ENCODE assay signal across 20 cellular contexts in genomic region chr3:5389057-5389456, GRCh38.
A peak's percentile ranks its signal among the peaks of the same experiment; 100 is the strongest.
DNase-seq lines count a peak whose midpoint lies in the region; ATAC-seq, FAIRE-seq and TF ChIP-seq lines count a peak whose summit lies in the region.
"Had no signal": no experiment of that assay in that cellular context is flagged by ENCODE, and none has a peak within 500 bp of the region (broad histone marks: within the 10 kb centered on the region; RNA-seq: fewer than 3 reads in every experiment).

No MANE protein-coding gene starts in this region.

- H3K27ac ChIP-seq in K562 (ENCODE audit: extremely low read depth, low read depth, low read length) (no peak overlapping the region), endodermal cell (ENCODE audit: low read depth, low read length) (no peak overlapping the region)
- H3K27ac ChIP-seq: parathyroid adenoma, SK-N-MC, skin epidermis had no signal

- H3K4me3 Mint-ChIP-seq in endodermal cell, result no peak overlapping the region
- H3K4me3 Mint-ChIP-seq: effector memory CD8-positive, alpha-beta T cell; natural killer cell had no signal

- H2AFZ ChIP-seq in K562 (ENCODE audit: low read depth, low read length), result no peak overlapping the region
- H2AFZ ChIP-seq: parathyroid adenoma had no signal

- TF ChIP-seq POLR2A in K562 (conservative IDR thresholded peaks at IDR 0.05), result no peak

- FAIRE-seq in K562 (lab: Jason Lieb, UNC), result no peak
- peak; percentile 97 for FAIRE-seq in urothelium cell line (lab: Jason Lieb, UNC)

- peaks cover 5 to 19% of the 10 kb centered on the region in 2 experiments; a peak in 3 of 5 replicates for H3K27me3 ChIP-seq in K562 (ENCODE audit: control insufficient read depth in 2 of 2, insufficient read depth in 2 of 2, low read length in 2 of 2)
- H3K27me3 ChIP-seq in endodermal cell (ENCODE audit: control insufficient read depth, insufficient read depth, low read length, poor library complexity, severe bottlenecking), result no peaks in the 10 kb centered on the region

- H3K9me3 ChIP-seq in K562 (replicated peaks; ENCODE audit: control insufficient read depth, insufficient read depth, low read depth, low read length), result no peaks in the 10 kb centered on the region
- H3K9me3 ChIP-seq in endodermal cell (ENCODE audit: control insufficient read depth, low read length), result no peaks in the 10 kb centered on the region

- no peaks in the 10 kb centered on the region for H4K20me1 ChIP-seq in K562 (replicated peaks; ENCODE audit: control insufficient read depth, insufficient read depth, low read length)

- H3K27ac Mint-ChIP-seq in endodermal cell, result no peak overlapping the region
- H3K27ac Mint-ChIP-seq: effector memory CD8-positive, alpha-beta T cell; natural killer cell had no signal

- no peak for TF ChIP-seq RAD21 in K562 (CRISPR knock-in tag; conservative IDR thresholded peaks at IDR 0.05 in 1 of 2, IDR thresholded peaks at IDR 0.05 in 1 of 2)

- no peaks in the 10 kb centered on the region for H3K4me1 ChIP-seq in K562 (replicated peaks in 1 of 2; ENCODE audit: control insufficient read depth in 2 of 2, insufficient read depth in 2 of 2, low read length in 2 of 2)
- H3K4me1 ChIP-seq in endodermal cell (ENCODE audit: control insufficient read depth, insufficient read depth, low read length), result no peaks in the 10 kb centered on the region
- H3K4me1 ChIP-seq: parathyroid adenoma had no signal

- H3K79me2 ChIP-seq in K562 (ENCODE audit: control insufficient read depth, insufficient read depth, low read length), result no peaks in the 10 kb centered on the region
- H3K79me2 ChIP-seq: parathyroid adenoma had no signal

- TF ChIP-seq EP300 in K562 (IDR thresholded peaks at IDR 0.05; ENCODE audit: low read length), result no peak

- no peaks in the 10 kb centered on the region for H3K36me3 ChIP-seq in K562 (ENCODE audit: control insufficient read depth, insufficient read depth, low read length)
- no peaks in the 10 kb centered on the region for H3K36me3 ChIP-seq in endodermal cell (ENCODE audit: control insufficient read depth, insufficient read depth, low read length)

- H3K9ac ChIP-seq in K562 (ENCODE audit: insufficient read depth in 1 of 2, low read depth in 2 of 2, low read length in 2 of 2), result no peak overlapping the region
- no peak overlapping the region for H3K9ac ChIP-seq in endodermal cell (ENCODE audit: extremely low read depth, low read length, poor library complexity, severe bottlenecking)
- H3K9ac ChIP-seq: parathyroid adenoma had no signal

- H3K4me3 ChIP-seq in K562 (no peak overlapping the region), endodermal cell (ENCODE audit: low read length) (no peak overlapping the region)
- H3K4me3 ChIP-seq: SK-N-MC, skin epidermis had no signal

- H3K9me1 ChIP-seq in K562 (ENCODE audit: control insufficient read depth, insufficient read depth, low read length), result no peaks in the 10 kb centered on the region

- WGBS in K562 (ENCODE audit: insufficient coverage, low coverage, missing lambda C conversion rate), result 1% methylated on average over 4 of the region's 4 CpGs
- WGBS in endodermal cell (ENCODE audit: insufficient coverage in 1 of 2, insufficient read length in 1 of 2), 2 experiments, result 87 to 90% methylated on average over 2 to 4 of the region's 4 CpGs

- in situ Hi-C loops in K562 (cut with MboI), result no loop called here

- DNase-seq in HT-29 (ENCODE audit: low spot score) (peak; percentile 81), K562 (ENCODE audit: extremely low read depth in 1 of 4, low spot score in 3 of 4) (no peak), kidney glomerular epithelial cell (lab: John Stamatoyannopoulos, UW) (peak; percentile 53), urothelium cell line (ENCODE audit: low spot score) (peak; percentile 78), endodermal cell (no peak)
- DNase-seq in activated T-cell treated with anti-CD3 and anti-CD28 coated beads, Interleukin-2, amount 50 U/mL, for 48 hours, result no peak
- DNase-seq: activated CD4-positive, alpha-beta T cell treated with anti-CD3 and anti-CD28 coated beads for 4 hours; activated gamma-delta T cell; amygdala; C1 segment of cervical spinal cord; DMS79; effector memory CD8-positive, alpha-beta T cell; foreskin melanocyte; natural killer cell; NCI-H2029; NCI-H526 had no signal

- CTCF ChIA-PET in K562 (lab: Yijun Ruan, JAX; ENCODE audit: low intra/inter-chr PET ratio), result no interaction called here

- no peaks in the 10 kb centered on the region for H3K36me3 Mint-ChIP-seq in endodermal cell (ENCODE audit: low read depth)
- H3K36me3 Mint-ChIP-seq: natural killer cell had no signal

- intact Hi-C loops in K562 (cut with micrococcal nuclease), result no loop called here

- no peaks in the 10 kb centered on the region for H3K9me3 Mint-ChIP-seq in endodermal cell
- H3K9me3 Mint-ChIP-seq: effector memory CD8-positive, alpha-beta T cell; natural killer cell had no signal

- no TSS peak for BruUV-seq in K562 (replicated peaks; lab: Mats Ljungman, UMichigan)

- TF ChIP-seq CTCF in K562 (IDR thresholded peaks at IDR 0.05 in 2 of 3, conservative IDR thresholded peaks at IDR 0.05 in 1 of 3; ENCODE audit: insufficient read depth in 2 of 3, low read depth in 1 of 3, low read length in 3 of 3) (no peak), endodermal cell (conservative IDR thresholded peaks at IDR 0.05) (no peak)

- H3K4me1 Mint-ChIP-seq in endodermal cell, result peaks cover 5% of the 10 kb centered on the region

- POLR2A ChIA-PET in K562 (lab: Yijun Ruan, JAX), result interaction anchor here (0.6 kb wide), 1 partner anchor 53 kb away, joined by 3 read pairs; no protein-coding TSS in a partner anchor

- ATAC-seq in K562, result no peak
- ATAC-seq in GM19455 (IDR thresholded peaks at IDR 0.05; ENCODE audit: unreplicated experiment), result no peak
- ATAC-seq: effector memory CD8-positive, alpha-beta T cell; natural killer cell had no signal

- peaks cover 8% of the 10 kb centered on the region for H3K27me3 Mint-ChIP-seq in endodermal cell (ENCODE audit: insufficient read depth)

- no peak overlapping the region for H3K4me2 ChIP-seq in K562 (ENCODE audit: insufficient read depth, low read length)

TF ChIP-seq in K562, 482 proteins besides CTCF, POLR2A, EP300 and RAD21:
- no peak for TF ChIP-seq JUNB (CRISPR knock-in tag; conservative IDR thresholded peaks at IDR 0.05)
- TF ChIP-seq ATF3 (IDR thresholded peaks at IDR 0.05), result 0 out of 2 replicates have a peak, but pooled peaks have one; percentile 8
- TF ChIP-seq ATF3 (CRISPR knock-in tag; conservative IDR thresholded peaks at IDR 0.05), result no peak

Comparison
In these comparisons a context has a peak if more than half of its experiments do, and no peak if none do; other contexts are left out.
1. DNase-seq: peak in HT-29 (single experiment), kidney glomerular epithelial cell (single experiment) and urothelium cell line (single experiment); none in K562 (0 of 4), activated T-cell treated with anti-CD3 and anti-CD28 coated beads, Interleukin-2, amount 50 U/mL, for 48 hours (0 of 2) and endodermal cell (single experiment).